ENCODE assay signal across 26 cellular contexts in genomic region chr10:125964558-125964957, GRCh38.
"Had no signal": no experiment of that assay in that cellular context is flagged by ENCODE, and none has a peak within 500 bp of the region (broad histone marks: within the 10 kb centered on the region; RNA-seq: fewer than 3 reads in every experiment).

No MANE protein-coding gene starts in this region.

- DNase-seq: stimulated activated CD4-positive, alpha-beta T cell treated with anti-CD3 and anti-CD28 coated beads, Interleukin-2, amount 100 ng/mL, for 48 hours; stimulated activated CD4-positive, alpha-beta T cell treated with anti-CD3 and anti-CD28 coated beads, Interleukin-4, amount 100 ng/mL, for 1 hour; stimulated activated CD4-positive, alpha-beta T cell treated with anti-CD3 and anti-CD28 coated beads, Interleukin-4, amount 100 ng/mL, for 24 hours; stimulated activated CD4-positive, alpha-beta T cell treated with anti-CD3 and anti-CD28 coated beads, Interleukin-4, amount 100 ng/mL, for 4 hours; stimulated activated CD8-positive, alpha-beta memory T cell treated with anti-CD3 and anti-CD28 coated beads, Interleukin-4, amount 100 ng/mL, for 48 hours; stimulated activated naive B cell treated with anti-CD40 and anti-IgM and Interleukin-4, amounts not matched to agents 10 μg/mL and 1 μg/mL and 100 μg/mL, for 72 hours; stimulated activated naive CD4-positive, alpha-beta T cell; stimulated activated naive CD4-positive, alpha-beta T cell treated with Interleukin-2 at 50 U/mL for 16 hours; stimulated activated naive CD8-positive, alpha-beta T cell treated with anti-CD3 and anti-CD28 coated beads, Interleukin-15, amount 100 ng/mL, for 72 hours; stimulated activated naive CD8-positive, alpha-beta T cell treated with anti-CD3 and anti-CD28 coated beads, Interleukin-15, Interleukin-2, amounts not matched to agents 100 U/mL and 50 U/mL, for 24 hours; stomach; substantia nigra; testis; thyroid gland; tibial artery; transverse colon; trophoblast cell; upper lobe of left lung; upper lobe of right lung; uterus had no signal

- H3K4me3 ChIP-seq: stomach, suprapubic skin, testis, thoracic aorta, thyroid gland, tibial artery, tibial nerve, transverse colon, upper lobe of left lung, upper lobe of right lung, uterus, vagina had no signal

- ATAC-seq: stimulated activated effector memory CD8-positive, alpha-beta T cell treated with anti-CD3 and anti-CD28 coated beads, Interleukin-12 subunit alpha, Interleukin-12 subunit beta, amount 100 ng/mL, for 72 hours; stimulated activated memory B cell treated with anti-CD40 and anti-IgM and Interleukin-4, amounts not matched to agents 10 μg/mL and 1 μg/mL and 100 μg/mL, for 72 hours; stimulated activated naive B cell treated with anti-CD40 and anti-IgM and Interleukin-4, amounts not matched to agents 10 μg/mL and 1 μg/mL and 100 μg/mL, for 72 hours; stimulated activated naive CD8-positive, alpha-beta T cell treated with anti-CD3 and anti-CD28 coated beads, Interleukin-15, amount 100 ng/mL, for 72 hours; stimulated activated naive CD8-positive, alpha-beta T cell treated with anti-CD3 and anti-CD28 coated beads, Interleukin-15, Interleukin-2, amounts not matched to agents 100 U/mL and 50 U/mL, for 24 hours; upper lobe of right lung had no signal

- H3K27ac ChIP-seq: stomach, suprapubic skin, testis, thoracic aorta, thyroid gland, tibial artery, tibial nerve, transverse colon, upper lobe of left lung, upper lobe of right lung, uterus, vagina had no signal

- H3K9me3 ChIP-seq: stomach, suprapubic skin, testis, thoracic aorta, thyroid gland, transverse colon, upper lobe of left lung, uterus, vagina had no signal

- H3K36me3 ChIP-seq: stomach, suprapubic skin, thoracic aorta, thyroid gland, tibial artery, tibial nerve, transverse colon, upper lobe of left lung, upper lobe of right lung, uterus, vagina had no signal

- H3K4me1 ChIP-seq: stomach, suprapubic skin, testis, thyroid gland, tibial artery, tibial nerve, transverse colon, upper lobe of left lung, upper lobe of right lung, uterus, vagina had no signal
